7 cellular contexts compared by ENCODE assay signal in genomic region chr1:190373705-190374336, GRCh38.
A peak's percentile ranks its signal among the peaks of the same experiment; 100 is the strongest.
DNase-seq lines count a peak whose midpoint lies in the region; ATAC-seq and TF ChIP-seq lines count a peak whose summit lies in the region.

No MANE protein-coding gene starts in this region.

- H3K4me3 Mint-ChIP-seq in activated CD4-positive, alpha-beta memory T cell treated with anti-CD3 and anti-CD28 coated beads for 36 hours: no peak overlapping the region

- ATAC-seq in GM19455 (IDR thresholded peaks at IDR 0.05; ENCODE audit: unreplicated experiment) (peak; percentile 83), HG03342 (IDR thresholded peaks at IDR 0.05; ENCODE audit: unreplicated experiment) (peak; percentile 87), left lung (peak; percentile 76)

- no peak for TF ChIP-seq POLR2A in sigmoid colon (IDR thresholded peaks at IDR 0.05)

- intact Hi-C loops in left lung (cut with DNase I): no loop called here
- intact Hi-C loops in activated CD4-positive, alpha-beta memory T cell treated with anti-CD3 and anti-CD28 coated beads for 36 hours (cut with micrococcal nuclease): no loop called here
- intact Hi-C loops in sigmoid colon (cut with DNase I): no loop called here

- no peaks in the 10 kb centered on the region for H3K9me2 ChIP-seq in SU-DHL-6 (replicated peaks; ENCODE audit: insufficient read depth, low read length)

- H3K36me3 Mint-ChIP-seq in activated CD4-positive, alpha-beta memory T cell treated with anti-CD3 and anti-CD28 coated beads for 36 hours: no peaks in the 10 kb centered on the region

- H3K27ac Mint-ChIP-seq in activated CD4-positive, alpha-beta memory T cell treated with anti-CD3 and anti-CD28 coated beads for 36 hours: no peak overlapping the region

- no peaks in the 10 kb centered on the region for H4K20me1 ChIP-seq in SU-DHL-6 (ENCODE audit: low read depth, low read length)

- peak; percentile 37 for TF ChIP-seq CTCF in SU-DHL-6 (IDR thresholded peaks at IDR 0.05; ENCODE audit: insufficient read depth, low read length, poor library complexity, severe bottlenecking)
- TF ChIP-seq CTCF in left lung (IDR thresholded peaks at IDR 0.05): no peak
- peak in 1 of 4 experiments; percentile 19 for TF ChIP-seq CTCF in sigmoid colon (IDR thresholded peaks at IDR 0.05)

- WGBS in sigmoid colon, 2 donors: 27 to 40% methylated on average over 2 of the region's 2 CpGs

- no peak overlapping the region for H3K27ac ChIP-seq in SU-DHL-6 (ENCODE audit: low read depth, low read length)
- H3K27ac ChIP-seq in left lung: no peak overlapping the region
- H3K27ac ChIP-seq in sigmoid colon: no peak overlapping the region

- no peak overlapping the region for H3K9ac ChIP-seq in SU-DHL-6 (ENCODE audit: low read length)

- H3K9me3 ChIP-seq in SU-DHL-6 (ENCODE audit: insufficient read depth, low read length): no peaks in the 10 kb centered on the region
- no peaks in the 10 kb centered on the region for H3K9me3 ChIP-seq in left lung
- H3K9me3 ChIP-seq in sigmoid colon: no peaks in the 10 kb centered on the region

- no peaks in the 10 kb centered on the region for H3K27me3 Mint-ChIP-seq in activated CD4-positive, alpha-beta memory T cell treated with anti-CD3 and anti-CD28 coated beads for 36 hours

- no peaks in the 10 kb centered on the region for H3K27me3 ChIP-seq in SU-DHL-6 (ENCODE audit: low read length)
- no peaks in the 10 kb centered on the region for H3K27me3 ChIP-seq in left lung
- H3K27me3 ChIP-seq in sigmoid colon: no peaks in the 10 kb centered on the region

- peak overlapping the region; percentile 51 for H2AFZ ChIP-seq in SU-DHL-6 (ENCODE audit: low read depth, low read length, severe bottlenecking)

- no peaks in the 10 kb centered on the region for H3K4me1 Mint-ChIP-seq in activated CD4-positive, alpha-beta memory T cell treated with anti-CD3 and anti-CD28 coated beads for 36 hours (ENCODE audit: low read depth)

- no peak for DNase-seq in left lung
- no peak for DNase-seq in activated CD4-positive, alpha-beta memory T cell treated with anti-CD3 and anti-CD28 coated beads for 36 hours
- no peak for DNase-seq in SK-N-DZ (ENCODE audit: low spot score)
- DNase-seq in sigmoid colon: no peak

- TF ChIP-seq EP300 in sigmoid colon (IDR thresholded peaks at IDR 0.05): no peak

- peaks cover 8% of the 10 kb centered on the region; the same call in 1 of the 2 replicates for H3F3A ChIP-seq in SU-DHL-6 (ENCODE audit: insufficient read depth)

- H3K79me2 ChIP-seq in SU-DHL-6 (ENCODE audit: insufficient read depth, low read length): no peaks in the 10 kb centered on the region

- CTCF ChIA-PET in activated CD4-positive, alpha-beta memory T cell treated with anti-CD3 and anti-CD28 coated beads for 36 hours (lab: Charles Lee): no interaction called here

- H3K36me3 ChIP-seq in SU-DHL-6 (ENCODE audit: low read length): no peaks in the 10 kb centered on the region
- H3K36me3 ChIP-seq in left lung: no peaks in the 10 kb centered on the region
- H3K36me3 ChIP-seq in sigmoid colon: no peaks in the 10 kb centered on the region

- POLR2A ChIA-PET in activated CD4-positive, alpha-beta memory T cell treated with anti-CD3 and anti-CD28 coated beads for 36 hours (lab: Charles Lee): no interaction called here

- H3K4me3 ChIP-seq in SU-DHL-6 (ENCODE audit: insufficient read depth, low read length, poor library complexity, severe bottlenecking) (no peak overlapping the region), left lung (no peak overlapping the region), sigmoid colon (no peak overlapping the region)

- H3K4me1 ChIP-seq in left lung (no peaks in the 10 kb centered on the region), sigmoid colon (no peaks in the 10 kb centered on the region)

- H3K9me3 Mint-ChIP-seq in activated CD4-positive, alpha-beta memory T cell treated with anti-CD3 and anti-CD28 coated beads for 36 hours: peaks cover 3% of the 10 kb centered on the region

- no peak overlapping the region for H3K4me2 ChIP-seq in SU-DHL-6 (ENCODE audit: low read depth, low read length, poor library complexity, severe bottlenecking)
